ENCODE assay signal across 1 cellular context in the genomic region with DNA sequence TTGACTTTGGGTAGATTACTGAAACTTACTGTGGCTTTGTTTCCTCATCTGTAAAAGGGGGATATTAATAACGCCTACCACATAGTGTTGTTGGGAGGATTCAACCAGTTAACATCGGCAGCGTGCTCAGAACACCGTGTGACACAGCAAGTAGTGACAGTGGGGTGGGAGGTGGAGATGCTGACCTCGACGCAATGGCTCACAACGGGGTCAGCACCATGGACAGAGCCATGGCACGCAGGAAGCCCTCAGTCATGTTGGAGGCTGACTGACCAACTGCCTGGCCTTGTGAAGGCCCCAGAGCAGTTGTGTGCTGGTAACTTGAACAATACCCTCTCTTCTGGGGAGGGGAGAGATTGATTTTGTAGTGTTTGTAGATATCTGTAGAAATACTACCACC.
A peak's percentile ranks its signal among the peaks of the same experiment; 100 is the strongest.
TF ChIP-seq lines count a peak whose summit lies in the region.

No MANE protein-coding gene starts in this region.

TF ChIP-seq in HepG2, 621 proteins besides CTCF, POLR2A, EP300 and RAD21 (continued from another document and continues in another):
- TF ChIP-seq, protein P1, sequence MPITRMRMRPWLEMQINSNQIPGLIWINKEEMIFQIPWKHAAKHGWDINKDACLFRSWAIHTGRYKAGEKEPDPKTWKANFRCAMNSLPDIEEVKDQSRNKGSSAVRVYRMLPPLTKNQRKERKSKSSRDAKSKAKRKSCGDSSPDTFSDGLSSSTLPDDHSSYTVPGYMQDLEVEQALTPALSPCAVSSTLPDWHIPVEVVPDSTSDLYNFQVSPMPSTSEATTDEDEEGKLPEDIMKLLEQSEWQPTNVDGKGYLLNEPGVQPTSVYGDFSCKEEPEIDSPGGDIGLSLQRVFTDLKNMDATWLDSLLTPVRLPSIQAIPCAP (CRISPR knock-in tag; IDR thresholded peaks at IDR 0.05; ENCODE audit: low read depth): no peak
- TF ChIP-seq, protein P2, sequence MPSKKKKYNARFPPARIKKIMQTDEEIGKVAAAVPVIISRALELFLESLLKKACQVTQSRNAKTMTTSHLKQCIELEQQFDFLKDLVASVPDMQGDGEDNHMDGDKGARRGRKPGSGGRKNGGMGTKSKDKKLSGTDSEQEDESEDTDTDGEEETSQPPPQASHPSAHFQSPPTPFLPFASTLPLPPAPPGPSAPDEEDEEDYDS (CRISPR knock-in tag; IDR thresholded peaks at IDR 0.05): 0 out of 2 replicates have a peak, but pooled peaks have one; percentile 19
- no peak for TF ChIP-seq HNF4A (CRISPR knock-in tag; IDR thresholded peaks at IDR 0.05)
- TF ChIP-seq, protein P3, sequence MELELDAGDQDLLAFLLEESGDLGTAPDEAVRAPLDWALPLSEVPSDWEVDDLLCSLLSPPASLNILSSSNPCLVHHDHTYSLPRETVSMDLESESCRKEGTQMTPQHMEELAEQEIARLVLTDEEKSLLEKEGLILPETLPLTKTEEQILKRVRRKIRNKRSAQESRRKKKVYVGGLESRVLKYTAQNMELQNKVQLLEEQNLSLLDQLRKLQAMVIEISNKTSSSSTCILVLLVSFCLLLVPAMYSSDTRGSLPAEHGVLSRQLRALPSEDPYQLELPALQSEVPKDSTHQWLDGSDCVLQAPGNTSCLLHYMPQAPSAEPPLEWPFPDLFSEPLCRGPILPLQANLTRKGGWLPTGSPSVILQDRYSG (CRISPR knock-in tag; IDR thresholded peaks at IDR 0.05): no peak
- no peak for TF ChIP-seq ZNF225 (CRISPR knock-in tag; IDR thresholded peaks at IDR 0.05)
- no peak for TF ChIP-seq ATF1 (CRISPR knock-in tag; IDR thresholded peaks at IDR 0.05)
- TF ChIP-seq, protein P4, sequence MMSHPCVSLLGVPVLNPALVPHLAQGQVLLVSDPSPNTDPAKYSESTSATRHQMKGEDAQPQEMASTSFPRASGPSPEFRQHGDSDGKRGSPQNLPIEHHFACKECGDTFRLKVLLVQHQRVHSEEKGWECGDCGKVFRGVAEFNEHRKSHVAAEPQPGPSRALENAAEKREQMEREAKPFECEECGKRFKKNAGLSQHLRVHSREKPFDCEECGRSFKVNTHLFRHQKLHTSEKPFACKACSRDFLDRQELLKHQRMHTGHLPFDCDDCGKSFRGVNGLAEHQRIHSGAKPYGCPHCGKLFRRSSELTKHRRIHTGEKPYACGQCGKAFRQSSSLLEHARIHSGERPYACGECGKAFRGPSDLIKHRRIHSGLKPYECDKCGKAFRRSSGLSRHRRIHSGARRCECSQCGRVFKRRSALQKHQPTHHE (CRISPR knock-in tag; IDR thresholded peaks at IDR 0.05; ENCODE audit: borderline replicate concordance): no peak
- TF ChIP-seq ZNF75D (CRISPR knock-in tag; IDR thresholded peaks at IDR 0.05; ENCODE audit: borderline replicate concordance): no peak
- no peak for TF ChIP-seq ATF7 (IDR thresholded peaks at IDR 0.05)
- TF ChIP-seq ATF7 (CRISPR knock-in tag; IDR thresholded peaks at IDR 0.05): no peak
- no peak for TF ChIP-seq CAMTA2 (CRISPR knock-in tag; IDR thresholded peaks at IDR 0.05; ENCODE audit: borderline replicate concordance)
- no peak for TF ChIP-seq NR2F6 (IDR thresholded peaks at IDR 0.05)
- no peak for TF ChIP-seq NR2F6 (CRISPR knock-in tag; IDR thresholded peaks at IDR 0.05)
- TF ChIP-seq ZNF430 (CRISPR knock-in tag; IDR thresholded peaks at IDR 0.05): peak; percentile 38; the same call in 1 of the 2 replicates
- TF ChIP-seq TARDBP (CRISPR knock-in tag; IDR thresholded peaks at IDR 0.05): no peak
- TF ChIP-seq, protein P5, sequence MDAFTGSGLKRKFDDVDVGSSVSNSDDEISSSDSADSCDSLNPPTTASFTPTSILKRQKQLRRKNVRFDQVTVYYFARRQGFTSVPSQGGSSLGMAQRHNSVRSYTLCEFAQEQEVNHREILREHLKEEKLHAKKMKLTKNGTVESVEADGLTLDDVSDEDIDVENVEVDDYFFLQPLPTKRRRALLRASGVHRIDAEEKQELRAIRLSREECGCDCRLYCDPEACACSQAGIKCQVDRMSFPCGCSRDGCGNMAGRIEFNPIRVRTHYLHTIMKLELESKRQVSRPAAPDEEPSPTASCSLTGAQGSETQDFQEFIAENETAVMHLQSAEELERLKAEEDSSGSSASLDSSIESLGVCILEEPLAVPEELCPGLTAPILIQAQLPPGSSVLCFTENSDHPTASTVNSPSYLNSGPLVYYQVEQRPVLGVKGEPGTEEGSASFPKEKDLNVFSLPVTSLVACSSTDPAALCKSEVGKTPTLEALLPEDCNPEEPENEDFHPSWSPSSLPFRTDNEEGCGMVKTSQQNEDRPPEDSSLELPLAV (CRISPR knock-in tag; conservative IDR thresholded peaks at IDR 0.05; ENCODE audit: low read depth): no peak
- TF ChIP-seq HES4 (CRISPR knock-in tag; IDR thresholded peaks at IDR 0.05; ENCODE audit: borderline replicate concordance): peak; percentile 82
- TF ChIP-seq TAF15 (IDR thresholded peaks at IDR 0.05; ENCODE audit: low read depth, low read length, poor library complexity, severe bottlenecking): no peak
- TF ChIP-seq, protein P6, sequence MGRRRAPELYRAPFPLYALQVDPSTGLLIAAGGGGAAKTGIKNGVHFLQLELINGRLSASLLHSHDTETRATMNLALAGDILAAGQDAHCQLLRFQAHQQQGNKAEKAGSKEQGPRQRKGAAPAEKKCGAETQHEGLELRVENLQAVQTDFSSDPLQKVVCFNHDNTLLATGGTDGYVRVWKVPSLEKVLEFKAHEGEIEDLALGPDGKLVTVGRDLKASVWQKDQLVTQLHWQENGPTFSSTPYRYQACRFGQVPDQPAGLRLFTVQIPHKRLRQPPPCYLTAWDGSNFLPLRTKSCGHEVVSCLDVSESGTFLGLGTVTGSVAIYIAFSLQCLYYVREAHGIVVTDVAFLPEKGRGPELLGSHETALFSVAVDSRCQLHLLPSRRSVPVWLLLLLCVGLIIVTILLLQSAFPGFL (CRISPR knock-in tag; IDR thresholded peaks at IDR 0.05): no peak
- TF ChIP-seq, protein P7, sequence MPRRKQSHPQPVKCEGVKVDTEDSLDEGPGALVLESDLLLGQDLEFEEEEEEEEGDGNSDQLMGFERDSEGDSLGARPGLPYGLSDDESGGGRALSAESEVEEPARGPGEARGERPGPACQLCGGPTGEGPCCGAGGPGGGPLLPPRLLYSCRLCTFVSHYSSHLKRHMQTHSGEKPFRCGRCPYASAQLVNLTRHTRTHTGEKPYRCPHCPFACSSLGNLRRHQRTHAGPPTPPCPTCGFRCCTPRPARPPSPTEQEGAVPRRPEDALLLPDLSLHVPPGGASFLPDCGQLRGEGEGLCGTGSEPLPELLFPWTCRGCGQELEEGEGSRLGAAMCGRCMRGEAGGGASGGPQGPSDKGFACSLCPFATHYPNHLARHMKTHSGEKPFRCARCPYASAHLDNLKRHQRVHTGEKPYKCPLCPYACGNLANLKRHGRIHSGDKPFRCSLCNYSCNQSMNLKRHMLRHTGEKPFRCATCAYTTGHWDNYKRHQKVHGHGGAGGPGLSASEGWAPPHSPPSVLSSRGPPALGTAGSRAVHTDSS (CRISPR knock-in tag; conservative IDR thresholded peaks at IDR 0.05): no peak
- no peak for TF ChIP-seq ZNF34 (CRISPR knock-in tag; IDR thresholded peaks at IDR 0.05; ENCODE audit: borderline replicate concordance)
- TF ChIP-seq ZNF3 (CRISPR knock-in tag; IDR thresholded peaks at IDR 0.05): no peak
- TF ChIP-seq MEIS2 (CRISPR knock-in tag; IDR thresholded peaks at IDR 0.05): peak; percentile 65; the same call in 1 of the 2 replicates
- TF ChIP-seq, protein P8, sequence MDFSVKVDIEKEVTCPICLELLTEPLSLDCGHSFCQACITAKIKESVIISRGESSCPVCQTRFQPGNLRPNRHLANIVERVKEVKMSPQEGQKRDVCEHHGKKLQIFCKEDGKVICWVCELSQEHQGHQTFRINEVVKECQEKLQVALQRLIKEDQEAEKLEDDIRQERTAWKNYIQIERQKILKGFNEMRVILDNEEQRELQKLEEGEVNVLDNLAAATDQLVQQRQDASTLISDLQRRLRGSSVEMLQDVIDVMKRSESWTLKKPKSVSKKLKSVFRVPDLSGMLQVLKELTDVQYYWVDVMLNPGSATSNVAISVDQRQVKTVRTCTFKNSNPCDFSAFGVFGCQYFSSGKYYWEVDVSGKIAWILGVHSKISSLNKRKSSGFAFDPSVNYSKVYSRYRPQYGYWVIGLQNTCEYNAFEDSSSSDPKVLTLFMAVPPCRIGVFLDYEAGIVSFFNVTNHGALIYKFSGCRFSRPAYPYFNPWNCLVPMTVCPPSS (IDR thresholded peaks at IDR 0.05): no peak
- no peak for TF ChIP-seq RFXANK (CRISPR knock-in tag; IDR thresholded peaks at IDR 0.05)
- TF ChIP-seq RARA (CRISPR knock-in tag; IDR thresholded peaks at IDR 0.05): peak; percentile 60
- TF ChIP-seq NFE2 (CRISPR knock-in tag; IDR thresholded peaks at IDR 0.05): 0 out of 2 replicates have a peak, but pooled peaks have one; percentile 26
- TF ChIP-seq ZSCAN25 (CRISPR knock-in tag; IDR thresholded peaks at IDR 0.05): no peak
- no peak for TF ChIP-seq PAF1 (CRISPR knock-in tag; IDR thresholded peaks at IDR 0.05)
- TF ChIP-seq ZNF354B (CRISPR knock-in tag; IDR thresholded peaks at IDR 0.05): no peak
- no peak for TF ChIP-seq ZNF724P (CRISPR knock-in tag; IDR thresholded peaks at IDR 0.05; ENCODE audit: borderline replicate concordance)
- TF ChIP-seq ZNF891 (CRISPR knock-in tag; IDR thresholded peaks at IDR 0.05): no peak
- TF ChIP-seq ZNF713 (CRISPR knock-in tag; IDR thresholded peaks at IDR 0.05): no peak
- TF ChIP-seq CBFB (CRISPR knock-in tag; IDR thresholded peaks at IDR 0.05): no peak
- no peak for TF ChIP-seq ZIK1 (CRISPR knock-in tag; IDR thresholded peaks at IDR 0.05; ENCODE audit: borderline replicate concordance, low read depth)
- TF ChIP-seq, protein P9, sequence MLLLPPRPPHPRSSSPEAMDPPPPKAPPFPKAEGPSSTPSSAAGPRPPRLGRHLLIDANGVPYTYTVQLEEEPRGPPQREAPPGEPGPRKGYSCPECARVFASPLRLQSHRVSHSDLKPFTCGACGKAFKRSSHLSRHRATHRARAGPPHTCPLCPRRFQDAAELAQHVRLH (CRISPR knock-in tag; IDR thresholded peaks at IDR 0.05; ENCODE audit: borderline replicate concordance, low read depth): no peak
- TF ChIP-seq TCF7 (IDR thresholded peaks at IDR 0.05; ENCODE audit: low read depth): no peak
- TF ChIP-seq, protein P10, sequence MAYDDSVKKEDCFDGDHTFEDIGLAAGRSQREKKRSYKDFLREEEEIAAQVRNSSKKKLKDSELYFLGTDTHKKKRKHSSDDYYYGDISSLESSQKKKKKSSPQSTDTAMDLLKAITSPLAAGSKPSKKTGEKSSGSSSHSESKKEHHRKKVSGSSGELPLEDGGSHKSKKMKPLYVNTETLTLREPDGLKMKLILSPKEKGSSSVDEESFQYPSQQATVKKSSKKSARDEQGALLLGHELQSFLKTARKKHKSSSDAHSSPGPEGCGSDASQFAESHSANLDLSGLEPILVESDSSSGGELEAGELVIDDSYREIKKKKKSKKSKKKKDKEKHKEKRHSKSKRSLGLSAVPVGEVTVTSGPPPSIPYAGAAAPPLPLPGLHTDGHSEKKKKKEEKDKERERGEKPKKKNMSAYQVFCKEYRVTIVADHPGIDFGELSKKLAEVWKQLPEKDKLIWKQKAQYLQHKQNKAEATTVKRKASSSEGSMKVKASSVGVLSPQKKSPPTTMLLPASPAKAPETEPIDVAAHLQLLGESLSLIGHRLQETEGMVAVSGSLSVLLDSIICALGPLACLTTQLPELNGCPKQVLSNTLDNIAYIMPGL (CRISPR knock-in tag; IDR thresholded peaks at IDR 0.05; ENCODE audit: borderline replicate concordance in 1 of 2, low read depth in 1 of 2): no peak
- TF ChIP-seq ZNF143 (CRISPR knock-in tag; IDR thresholded peaks at IDR 0.05): no peak
- no peak for TF ChIP-seq ZNF501 (CRISPR knock-in tag; IDR thresholded peaks at IDR 0.05)
- no peak for TF ChIP-seq JUND (CRISPR knock-in tag; IDR thresholded peaks at IDR 0.05)
- TF ChIP-seq, protein P11, sequence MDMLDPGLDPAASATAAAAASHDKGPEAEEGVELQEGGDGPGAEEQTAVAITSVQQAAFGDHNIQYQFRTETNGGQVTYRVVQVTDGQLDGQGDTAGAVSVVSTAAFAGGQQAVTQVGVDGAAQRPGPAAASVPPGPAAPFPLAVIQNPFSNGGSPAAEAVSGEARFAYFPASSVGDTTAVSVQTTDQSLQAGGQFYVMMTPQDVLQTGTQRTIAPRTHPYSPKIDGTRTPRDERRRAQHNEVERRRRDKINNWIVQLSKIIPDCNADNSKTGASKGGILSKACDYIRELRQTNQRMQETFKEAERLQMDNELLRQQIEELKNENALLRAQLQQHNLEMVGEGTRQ (IDR thresholded peaks at IDR 0.05; ENCODE audit: low read depth, low read length): no peak
- TF ChIP-seq, protein P11 (CRISPR knock-in tag; IDR thresholded peaks at IDR 0.05; ENCODE audit: borderline replicate concordance): no peak
- TF ChIP-seq, protein P12, sequence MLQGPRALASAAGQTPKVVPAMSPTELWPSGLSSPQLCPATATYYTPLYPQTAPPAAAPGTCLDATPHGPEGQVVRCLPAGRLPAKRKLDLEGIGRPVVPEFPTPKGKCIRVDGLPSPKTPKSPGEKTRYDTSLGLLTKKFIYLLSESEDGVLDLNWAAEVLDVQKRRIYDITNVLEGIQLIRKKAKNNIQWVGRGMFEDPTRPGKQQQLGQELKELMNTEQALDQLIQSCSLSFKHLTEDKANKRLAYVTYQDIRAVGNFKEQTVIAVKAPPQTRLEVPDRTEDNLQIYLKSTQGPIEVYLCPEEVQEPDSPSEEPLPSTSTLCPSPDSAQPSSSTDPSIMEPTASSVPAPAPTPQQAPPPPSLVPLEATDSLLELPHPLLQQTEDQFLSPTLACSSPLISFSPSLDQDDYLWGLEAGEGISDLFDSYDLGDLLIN (CRISPR knock-in tag; IDR thresholded peaks at IDR 0.05; ENCODE audit: borderline replicate concordance): no peak
- peak; percentile 65; the same call in 1 of the 2 replicates for TF ChIP-seq ZMAT3 (CRISPR knock-in tag; conservative IDR thresholded peaks at IDR 0.05)
- no peak for TF ChIP-seq GTF2F1 (IDR thresholded peaks at IDR 0.05; ENCODE audit: low read length)
- no peak for TF ChIP-seq ZNF678 (CRISPR knock-in tag; IDR thresholded peaks at IDR 0.05)
- TF ChIP-seq CHD2 (IDR thresholded peaks at IDR 0.05; ENCODE audit: low read depth, low read length): no peak
- TF ChIP-seq SRSF4 (IDR thresholded peaks at IDR 0.05; ENCODE audit: low read depth, low read length, poor library complexity, severe bottlenecking): no peak
- TF ChIP-seq, protein P13, sequence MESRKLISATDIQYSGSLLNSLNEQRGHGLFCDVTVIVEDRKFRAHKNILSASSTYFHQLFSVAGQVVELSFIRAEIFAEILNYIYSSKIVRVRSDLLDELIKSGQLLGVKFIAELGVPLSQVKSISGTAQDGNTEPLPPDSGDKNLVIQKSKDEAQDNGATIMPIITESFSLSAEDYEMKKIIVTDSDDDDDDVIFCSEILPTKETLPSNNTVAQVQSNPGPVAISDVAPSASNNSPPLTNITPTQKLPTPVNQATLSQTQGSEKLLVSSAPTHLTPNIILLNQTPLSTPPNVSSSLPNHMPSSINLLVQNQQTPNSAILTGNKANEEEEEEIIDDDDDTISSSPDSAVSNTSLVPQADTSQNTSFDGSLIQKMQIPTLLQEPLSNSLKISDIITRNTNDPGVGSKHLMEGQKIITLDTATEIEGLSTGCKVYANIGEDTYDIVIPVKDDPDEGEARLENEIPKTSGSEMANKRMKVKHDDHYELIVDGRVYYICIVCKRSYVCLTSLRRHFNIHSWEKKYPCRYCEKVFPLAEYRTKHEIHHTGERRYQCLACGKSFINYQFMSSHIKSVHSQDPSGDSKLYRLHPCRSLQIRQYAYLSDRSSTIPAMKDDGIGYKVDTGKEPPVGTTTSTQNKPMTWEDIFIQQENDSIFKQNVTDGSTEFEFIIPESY (CRISPR knock-in tag; IDR thresholded peaks at IDR 0.05): no peak
